In genomic region chr22:19859861-19860510, GRCh38 we compare ENCODE assay signal across 21 cellular contexts. TPM values are rescaled to one million over a fixed set of nuclear protein-coding genes. Genes with fewer than 3 reads are reported as not detected.
A peak's percentile ranks its signal among the peaks of the same experiment; 100 is the strongest.
DNase-seq lines count a peak whose midpoint lies in the region; ATAC-seq and TF ChIP-seq lines count a peak whose summit lies in the region.
"Had no signal": no experiment of that assay in that cellular context is flagged by ENCODE, and none has a peak within 500 bp of the region (broad histone marks: within the 10 kb centered on the region; RNA-seq: fewer than 3 reads in every experiment).

No MANE protein-coding gene starts in this region.

- no peaks in the 10 kb centered on the region for H3K9me3 Mint-ChIP-seq in CD4-positive, alpha-beta T cell
- H3K9me3 Mint-ChIP-seq in central memory CD8-positive, alpha-beta T cell: no peaks in the 10 kb centered on the region
- H3K9me3 Mint-ChIP-seq in naive thymus-derived CD8-positive, alpha-beta T cell: no peaks in the 10 kb centered on the region
- H3K9me3 Mint-ChIP-seq: IgD-negative memory B cell had no signal

- no peak overlapping the region for H3K4me3 Mint-ChIP-seq in CD4-positive, alpha-beta T cell
- H3K4me3 Mint-ChIP-seq in central memory CD8-positive, alpha-beta T cell: no peak overlapping the region
- no peak overlapping the region for H3K4me3 Mint-ChIP-seq in naive thymus-derived CD8-positive, alpha-beta T cell

- ATAC-seq in CD4-positive, alpha-beta T cell (ENCODE audit: poor library complexity): no peak
- no peak for ATAC-seq in central memory CD8-positive, alpha-beta T cell (replicated peaks; ENCODE audit: extremely low read depth, poor library complexity, severe bottlenecking)
- ATAC-seq in naive thymus-derived CD8-positive, alpha-beta T cell: no peak
- ATAC-seq in GM21447 (IDR thresholded peaks at IDR 0.05; ENCODE audit: unreplicated experiment): no peak
- ATAC-seq: A549 had no signal

- H3K36me3 Mint-ChIP-seq in CD4-positive, alpha-beta T cell (ENCODE audit: low read depth): peaks cover 8% of the 10 kb centered on the region
- H3K36me3 Mint-ChIP-seq in central memory CD8-positive, alpha-beta T cell (ENCODE audit: insufficient read depth): peaks cover 5% of the 10 kb centered on the region
- no peaks in the 10 kb centered on the region for H3K36me3 Mint-ChIP-seq in naive thymus-derived CD8-positive, alpha-beta T cell

- no peaks in the 10 kb centered on the region for H3K36me3 ChIP-seq in tibial artery
- H3K36me3 ChIP-seq: Peyer's patch had no signal

- TF ChIP-seq CTCF in CD4-positive, alpha-beta T cell (IDR thresholded peaks at IDR 0.05): no peak
- no peak for TF ChIP-seq CTCF in tibial artery (IDR thresholded peaks at IDR 0.05)

- no peaks in the 10 kb centered on the region for H3K27me3 ChIP-seq in CD4-positive, alpha-beta T cell (ENCODE audit: control insufficient read depth, insufficient read depth, low read length)
- no peaks in the 10 kb centered on the region for H3K27me3 ChIP-seq in tibial artery
- H3K27me3 ChIP-seq: BLaER1 treated with 17β-estradiol and CSF1 and Interleukin-3, amounts not matched to agents 10 nM and 100 nM; Peyer's patch had no signal

- no peak for DNase-seq in CD4-positive, alpha-beta T cell
- DNase-seq in HEK293T (ENCODE audit: extremely low spot score): no peak
- no peak for DNase-seq in central memory CD8-positive, alpha-beta T cell (ENCODE audit: low spot score in 2 of 2)
- no peak for DNase-seq in naive thymus-derived CD8-positive, alpha-beta T cell
- no peak for DNase-seq in activated effector memory CD4-positive, alpha-beta T cell treated with Interleukin-2 at 50 U/mL for 16 hours
- no peak for DNase-seq in tibial artery
- DNase-seq: AML-193, DMS153, DND-41, NCI-H2029, NCI-H446, NCI-H526 treated with DMSO at 0.1 percent for 48 hours, OCI-M1, SHP77 treated with DMSO at 0.1 percent for 48 hours had no signal

- CTCF ChIA-PET in CD4-positive, alpha-beta T cell (lab: Charles Lee): no interaction called here
- CTCF ChIA-PET in HEK293T (lab: Yijun Ruan, JAX): no interaction called here

- H3K27me3 Mint-ChIP-seq in CD4-positive, alpha-beta T cell: no peaks in the 10 kb centered on the region
- H3K27me3 Mint-ChIP-seq in central memory CD8-positive, alpha-beta T cell: no peaks in the 10 kb centered on the region
- H3K27me3 Mint-ChIP-seq in naive thymus-derived CD8-positive, alpha-beta T cell: no peaks in the 10 kb centered on the region
- H3K27me3 Mint-ChIP-seq: IgD-negative memory B cell had no signal

- no peak overlapping the region for H3K4me3 ChIP-seq in tibial artery
- H3K4me3 ChIP-seq: A549; BLaER1 treated with 17β-estradiol and CSF1 and Interleukin-3, amounts not matched to agents 10 nM and 100 nM; Peyer's patch; SK-N-MC had no signal

- H3K4me1 Mint-ChIP-seq in CD4-positive, alpha-beta T cell (ENCODE audit: low read depth): peaks cover 41% of the 10 kb centered on the region
- H3K4me1 Mint-ChIP-seq in central memory CD8-positive, alpha-beta T cell: peaks cover 7% of the 10 kb centered on the region
- H3K4me1 Mint-ChIP-seq in naive thymus-derived CD8-positive, alpha-beta T cell: peaks cover 5 to 37% (median 30%) of the 10 kb centered on the region in 4 donors

- peaks cover 0 to 13% (median 12%) of the 10 kb centered on the region in 4 donors for H3K4me1 ChIP-seq in tibial artery

- H3K9me3 ChIP-seq in CD4-positive, alpha-beta T cell (ENCODE audit: control insufficient read depth, low read length): no peaks in the 10 kb centered on the region
- H3K9me3 ChIP-seq in tibial artery: no peaks in the 10 kb centered on the region
- H3K9me3 ChIP-seq: A549; BLaER1 treated with 17β-estradiol and CSF1 and Interleukin-3, amounts not matched to agents 10 nM and 100 nM; Peyer's patch had no signal

- peak overlapping the region; percentile 74 for H3K27ac Mint-ChIP-seq in CD4-positive, alpha-beta T cell
- peak overlapping the region; percentile 32 for H3K27ac Mint-ChIP-seq in central memory CD8-positive, alpha-beta T cell (ENCODE audit: low read depth)
- peak overlapping the region in 8 of 10 donors; percentile 14 to 82 (median 41) for H3K27ac Mint-ChIP-seq in naive thymus-derived CD8-positive, alpha-beta T cell
- H3K27ac Mint-ChIP-seq: IgD-negative memory B cell had no signal

- H3K27ac ChIP-seq in CD4-positive, alpha-beta T cell (ENCODE audit: low read depth, low read length): no peak overlapping the region
- H3K27ac ChIP-seq in tibial artery: no peak overlapping the region
- H3K27ac ChIP-seq: A549; BLaER1 treated with 17β-estradiol and CSF1 and Interleukin-3, amounts not matched to agents 10 nM and 100 nM; HL-60; Peyer's patch; SK-N-MC had no signal

- intact Hi-C loops in CD4-positive, alpha-beta T cell (cut with DNase I, micrococcal nuclease): loop anchor here in 1 of 2 experiments (10.0 kb wide), 3 partner anchors 155 to 565 kb away; partner anchors contain the start of genes ARVCF, CLTCL1, RANBP1 and TRMT2A
- intact Hi-C loops in tibial artery (cut with DNase I; ENCODE audit: low total_unique reads): loop anchor here (10.0 kb wide), 1 partner anchor 135 kb away; the partner anchor contains the start of gene GP1BB

- POLR2A ChIA-PET in CD4-positive, alpha-beta T cell (lab: Charles Lee): no interaction called here
- POLR2A ChIA-PET in HEK293T (lab: Yijun Ruan, JAX): no interaction called here
- POLR2A ChIA-PET in naive thymus-derived CD8-positive, alpha-beta T cell (lab: Charles Lee): interaction anchor here (0.7 to 1.1 kb wide), 2 partner anchors 32 to 361 kb away, joined by 3 to 5 read pairs; no protein-coding TSS in a partner anchor

TF ChIP-seq in HEK293T, 16 proteins besides CTCF, POLR2A, EP300 and RAD21:
- TF ChIP-seq ELF4 (IDR thresholded peaks at IDR 0.05) (0 out of 2 replicates have a peak, but pooled peaks have one; percentile 15), TARDBP (IDR thresholded peaks at IDR 0.05) (no peak)
TF ChIP-seq in HEK293T: peak in this region for 1.

RNA-seq across cellular contexts. Expression of gene GNB1L, which starts 5.3 kb away (rescaled TPM):
- total RNA-seq in CD4-positive, alpha-beta T cell: 1 to 10 TPM; 3.0 to 6.5 TPM
- total RNA-seq in naive thymus-derived CD8-positive, alpha-beta T cell: 10 to 100 TPM; 11.0 to 12.5 TPM
- 10 to 100 TPM; 12.2 to 18.7 (median 17.3) TPM for polyA plus RNA-seq in naive thymus-derived CD8-positive, alpha-beta T cell

RNA-seq across cellular contexts. Expression of gene RTL10, which starts 5.3 kb away (rescaled TPM):
- 10 to 100 TPM; 24.7 TPM for total RNA-seq in CD4-positive, alpha-beta T cell
- 10 to 100 TPM; 30.9 to 33.0 TPM for total RNA-seq in naive thymus-derived CD8-positive, alpha-beta T cell
- 10 to 100 TPM in 2 of 3 donors, 1 to 10 TPM in 1; 7.0 to 14.3 (median 13.4) TPM for polyA plus RNA-seq in naive thymus-derived CD8-positive, alpha-beta T cell
